1 cellular context compared by ENCODE assay signal in the genomic region with DNA sequence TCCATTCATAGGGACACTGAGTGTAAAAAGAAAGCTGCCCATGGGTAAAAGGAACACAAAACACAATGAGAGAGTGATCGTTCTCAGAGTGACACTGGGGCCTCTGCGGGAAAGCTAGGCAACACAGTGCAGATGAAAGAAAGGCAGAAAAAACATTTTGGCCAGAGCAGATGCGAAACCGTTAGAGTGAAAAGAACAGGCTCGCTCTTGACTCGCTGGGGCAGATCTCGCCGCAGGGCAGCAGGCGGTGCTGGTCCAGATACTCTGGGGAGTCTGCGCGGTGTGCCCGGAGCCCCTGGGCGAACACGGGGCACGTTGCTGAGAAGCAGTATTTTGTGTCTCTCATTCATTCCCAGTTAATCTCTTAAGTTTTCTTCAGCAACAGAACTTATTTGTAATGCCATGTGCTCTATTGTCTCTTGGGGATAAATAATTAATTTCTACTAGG.
A peak's percentile ranks its signal among the peaks of the same experiment; 100 is the strongest.
TF ChIP-seq lines count a peak whose summit lies in the region.

No MANE protein-coding gene starts in this region.

TF ChIP-seq in K562, 482 proteins besides CTCF, POLR2A, EP300 and RAD21:
- TF ChIP-seq TEAD4 (IDR thresholded peaks at IDR 0.05; ENCODE audit: low read length) (no peak), TEAD4 (CRISPR knock-in tag; IDR thresholded peaks at IDR 0.05; ENCODE audit: borderline replicate concordance) (no peak), TOE1 (IDR thresholded peaks at IDR 0.05; ENCODE audit: borderline replicate concordance) (no peak), TOE1 (CRISPR knock-in tag; IDR thresholded peaks at IDR 0.05; ENCODE audit: borderline replicate concordance, low read depth) (no peak), MAZ (CRISPR knock-in tag; conservative IDR thresholded peaks at IDR 0.05 in 1 of 2, IDR thresholded peaks at IDR 0.05 in 1 of 2) (0 out of 4 replicates have a peak, but pooled peaks of 1 of the 2 experiments have one; percentile 11), NRF1 (conservative IDR thresholded peaks at IDR 0.05 in 1 of 2, IDR thresholded peaks at IDR 0.05 in 1 of 2) (peak; percentile 51 to 54)
